In genomic region chr14:73557201-73557600, GRCh38 we compare ENCODE assay signal across 4 cellular contexts. TPM values are rescaled to one million over a fixed set of nuclear protein-coding genes. Genes with fewer than 3 reads are reported as not detected.
"Had no signal": no experiment of that assay in that cellular context is flagged by ENCODE, and none has a peak within 500 bp of the region (broad histone marks: within the 10 kb centered on the region; RNA-seq: fewer than 3 reads in every experiment).

No MANE protein-coding gene starts in this region.

RNA-seq across cellular contexts. Expression of gene HEATR4, which starts 1.5 kb away (rescaled TPM):
- total RNA-seq: LHCN-M2, NCI-H460 had no signal

RNA-seq across cellular contexts. Expression of gene ACOT4, which starts 34.5 kb away (rescaled TPM):
- total RNA-seq: MCF 10A had no signal

RNA-seq across cellular contexts. Expression of gene ACOT6, which starts 55.1 kb away (rescaled TPM):
- total RNA-seq: LHCN-M2, M059J, MCF 10A, NCI-H460 had no signal
